Comparison of ENCODE assay signal across 8 cellular contexts in genomic region chr18:76426738-76427305, GRCh38.
DNase-seq lines count a peak whose midpoint lies in the region; ATAC-seq and TF ChIP-seq lines count a peak whose summit lies in the region.

No MANE protein-coding gene starts in this region.

- H3K36me3 ChIP-seq in PC-9 (ENCODE audit: low read depth) (no peaks in the 10 kb centered on the region), smooth muscle cell (ENCODE audit: low read depth) (no peaks in the 10 kb centered on the region), MG63 (no peaks in the 10 kb centered on the region)

- intact Hi-C loops in PC-9 (cut with micrococcal nuclease; ENCODE audit: unreplicated experiment) = no loop called here

- H3K9me2 ChIP-seq in PC-9 (ENCODE audit: insufficient read depth) = no peaks in the 10 kb centered on the region

- DNase-seq in NCI-H82 (lab: John Stamatoyannopoulos, UW) (peak; percentile 41), NCI-H82 treated with DMSO at 0.1 percent for 48 hours (lab: John Stamatoyannopoulos, UW; ENCODE audit: unreplicated experiment) (no peak), PC-9 (no peak), foreskin fibroblast (peak in 1 of 2 donors; percentile 67), smooth muscle cell (lab: John Stamatoyannopoulos, UW; ENCODE audit: unreplicated experiment) (no peak), SIG-M5 treated with dmso at 0.1 percent for 504 hours (lab: John Stamatoyannopoulos, UW; ENCODE audit: unreplicated experiment) (no peak), MG63 (no peak)

- no peaks in the 10 kb centered on the region for H3F3A ChIP-seq in PC-9 (ENCODE audit: insufficient read depth, low read depth)
- no peaks in the 10 kb centered on the region for H3F3A ChIP-seq in smooth muscle cell (ENCODE audit: low read depth)

- H3K9ac ChIP-seq in smooth muscle cell (ENCODE audit: low read depth) = no peak overlapping the region

- H3K4me2 ChIP-seq in PC-9 (no peak overlapping the region), smooth muscle cell (no peak overlapping the region)

- H3K79me2 ChIP-seq in PC-9 (ENCODE audit: low read depth) = peaks cover 23% of the 10 kb centered on the region; the same call in 1 of the 2 replicates
- H3K79me2 ChIP-seq in smooth muscle cell (ENCODE audit: low read depth) = peaks cover 73% of the 10 kb centered on the region

- H3K27ac ChIP-seq in PC-9 (no peak overlapping the region), smooth muscle cell (ENCODE audit: low read depth) (no peak overlapping the region)

- ATAC-seq in HG02870 (IDR thresholded peaks at IDR 0.05; ENCODE audit: unreplicated experiment) = no peak

- H3K4me1 ChIP-seq in PC-9 (replicated peaks; ENCODE audit: insufficient read depth) = peaks cover 5% of the 10 kb centered on the region; the same call in 1 of the 2 replicates
- peaks cover 9% of the 10 kb centered on the region for H3K4me1 ChIP-seq in smooth muscle cell (ENCODE audit: low read depth)

- POLR2A ChIA-PET in PC-9 (lab: Charles Lee; ENCODE audit: unreplicated experiment) = no interaction called here

- BruUV-seq in PC-9 (replicated peaks; lab: Mats Ljungman, UMichigan) = no TSS peak

- CTCF ChIA-PET in PC-9 (lab: Charles Lee) = no interaction called here

- TF ChIP-seq CTCF in PC-9 (conservative IDR thresholded peaks at IDR 0.05) (peak; percentile 75), foreskin fibroblast (IDR thresholded peaks at IDR 0.05; ENCODE audit: low read depth, low read length) (peak; percentile 92), smooth muscle cell (IDR thresholded peaks at IDR 0.05; ENCODE audit: borderline replicate concordance, insufficient read depth, poor library complexity, severe bottlenecking) (peak; percentile 67)

- H3K4me3 ChIP-seq in PC-9 (no peak overlapping the region), foreskin fibroblast (ENCODE audit: low read depth in 1 of 2, low read length in 2 of 2) (no peak overlapping the region), smooth muscle cell (no peak overlapping the region), MG63 (no peak overlapping the region)

- 38% methylated on average over 8 of the region's 8 CpGs for WGBS in smooth muscle cell (ENCODE audit: low lambda C conversion rate)

- H3K9me3 ChIP-seq in PC-9 (ENCODE audit: insufficient read depth, low read depth) (no peaks in the 10 kb centered on the region), smooth muscle cell (replicated peaks; ENCODE audit: low read depth) (no peaks in the 10 kb centered on the region), MG63 (no peaks in the 10 kb centered on the region)

- peaks cover 57% of the 10 kb centered on the region for H4K20me1 ChIP-seq in PC-9 (ENCODE audit: insufficient read depth)
- H4K20me1 ChIP-seq in smooth muscle cell (ENCODE audit: low read depth) = peaks cover 96% of the 10 kb centered on the region

- no peaks in the 10 kb centered on the region for H3K27me3 ChIP-seq in PC-9 (ENCODE audit: insufficient read depth, low read depth)
- H3K27me3 ChIP-seq in smooth muscle cell (ENCODE audit: low read depth) = no peaks in the 10 kb centered on the region
- H3K27me3 ChIP-seq in MG63 = no peaks in the 10 kb centered on the region

- H2AFZ ChIP-seq in PC-9 (no peak overlapping the region), smooth muscle cell (ENCODE audit: low read depth) (no peak overlapping the region)
